In the genomic region with DNA sequence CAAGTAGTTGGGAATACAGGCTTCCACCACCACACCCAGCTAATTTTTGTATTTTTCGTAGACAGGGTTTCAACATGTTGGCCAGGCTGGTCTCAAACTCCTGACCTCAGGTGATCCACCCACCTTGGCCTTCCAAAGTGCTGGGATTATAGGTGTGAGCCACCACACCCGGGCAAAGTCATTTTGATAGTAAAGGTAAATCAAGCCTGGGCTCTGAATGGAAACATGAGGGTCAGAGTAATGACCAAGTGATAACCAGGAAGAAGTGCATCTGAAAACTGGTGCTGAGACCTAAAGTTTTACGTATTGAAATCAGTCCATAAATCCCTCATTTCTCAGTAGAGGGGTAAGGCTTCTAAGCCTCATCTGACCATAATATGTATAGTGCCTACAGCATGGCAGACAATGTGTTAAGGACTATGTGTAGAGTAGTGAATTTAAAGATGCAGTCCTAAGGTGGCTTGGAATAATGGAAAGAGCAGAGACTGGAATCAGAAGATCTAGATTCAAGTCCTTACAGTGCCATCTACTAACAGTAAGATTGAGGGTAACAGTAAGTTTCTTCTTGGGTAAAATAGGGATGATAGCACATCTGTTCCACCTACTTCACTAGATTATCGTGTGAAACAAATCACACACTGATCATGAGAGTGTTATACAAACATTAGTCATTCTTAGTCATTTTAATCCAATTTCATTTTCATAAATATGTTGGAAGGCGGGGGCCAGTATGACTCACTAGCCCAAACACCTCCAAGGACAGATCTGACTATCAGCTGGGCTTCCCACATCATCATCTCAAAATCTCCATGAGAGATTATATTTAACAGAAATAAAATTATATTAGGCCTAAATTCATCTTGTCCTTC, we compare ENCODE assay signal across 8 cellular contexts. TPM values are rescaled to one million over a fixed set of nuclear protein-coding genes. Genes with fewer than 3 reads are reported as not detected.
DNase-seq lines count a peak whose midpoint lies in the region; ATAC-seq, FAIRE-seq and TF ChIP-seq lines count a peak whose summit lies in the region.

No MANE protein-coding gene starts in this region.

- DNase-seq in COLO829 (ENCODE audit: low spot score) = peak; percentile 47
- peak in 1 of 2 donors; percentile 57 for DNase-seq in activated naive CD4-positive, alpha-beta T cell treated with anti-CD3 and anti-CD28 coated beads, Interleukin-2, amount 50 U/mL, for 72 hours (ENCODE audit: low spot score in 2 of 2)
- DNase-seq in stomach = no peak
- no peak for DNase-seq in MV-4-11 (lab: John Stamatoyannopoulos, UW)
- DNase-seq in SIG-M5 treated with dmso at 0.1 percent for 504 hours (lab: John Stamatoyannopoulos, UW; ENCODE audit: unreplicated experiment) = no peak

- H3K4me1 Mint-ChIP-seq in IgD-negative memory B cell = peaks cover 39 to 46% (median 44%) of the 10 kb centered on the region in 3 donors

- H3K9me3 Mint-ChIP-seq in IgD-negative memory B cell = no peaks in the 10 kb centered on the region
- H3K9me3 Mint-ChIP-seq in activated naive CD4-positive, alpha-beta T cell treated with anti-CD3 and anti-CD28 coated beads, Interleukin-2, amount 50 U/mL, for 72 hours = no peaks in the 10 kb centered on the region

- WGBS in stomach, 5 donors = 43 to 48% (median 45%) methylated on average over 5 of the region's 5 CpGs

- H3K27ac Mint-ChIP-seq in IgD-negative memory B cell = peak overlapping the region; percentile 23 to 64 (median 41)
- peak overlapping the region; percentile 90 to 99 for H3K27ac Mint-ChIP-seq in activated naive CD4-positive, alpha-beta T cell treated with anti-CD3 and anti-CD28 coated beads, Interleukin-2, amount 50 U/mL, for 72 hours

- peak overlapping the region in 3 of 5 donors; percentile 17 to 76 (median 72) for H3K27ac ChIP-seq in stomach

- TF ChIP-seq POLR2A in stomach (IDR thresholded peaks at IDR 0.05) = no peak

- peak overlapping the region in 2 of 4 donors; percentile 33 to 84 for H3K4me3 Mint-ChIP-seq in IgD-negative memory B cell

- peaks cover 0 to 3% (median 0%) of the 10 kb centered on the region in 4 donors for H3K36me3 ChIP-seq in stomach

- FAIRE-seq in islet of Langerhans (lab: Jason Lieb, UNC) = peak; percentile 98

- peak; percentile 63 for ATAC-seq in GM21528 (IDR thresholded peaks at IDR 0.05; ENCODE audit: low FRiP score, unreplicated experiment)
- peak; percentile 85 to 89 for ATAC-seq in activated naive CD4-positive, alpha-beta T cell treated with anti-CD3 and anti-CD28 coated beads, Interleukin-2, amount 50 U/mL, for 72 hours

- H3K36me3 Mint-ChIP-seq in IgD-negative memory B cell = peaks cover 7% of the 10 kb centered on the region
- H3K36me3 Mint-ChIP-seq in activated naive CD4-positive, alpha-beta T cell treated with anti-CD3 and anti-CD28 coated beads, Interleukin-2, amount 50 U/mL, for 72 hours = peaks cover 0 to 8% of the 10 kb centered on the region in 2 donors

- intact Hi-C loops in stomach (cut with DNase I; ENCODE audit: low total_unique reads) = no loop called here

- H3K27me3 ChIP-seq in stomach = no peaks in the 10 kb centered on the region

- H3K4me1 ChIP-seq in stomach = peaks cover 7 to 62% (median 33%) of the 10 kb centered on the region in 4 donors

- no peaks in the 10 kb centered on the region for H3K9me3 ChIP-seq in stomach

- H3K4me3 ChIP-seq in stomach = no peak overlapping the region

- no peak for TF ChIP-seq EP300 in stomach (IDR thresholded peaks at IDR 0.05)

- no peaks in the 10 kb centered on the region for H3K27me3 Mint-ChIP-seq in IgD-negative memory B cell

- TF ChIP-seq CTCF in stomach (IDR thresholded peaks at IDR 0.05) = no peak

RNA-seq across cellular contexts. Expression of a gene that starts 11.2 kb away (rescaled TPM):
- polyA plus RNA-seq in IgD-negative memory B cell = 35.4 TPM
- total RNA-seq in activated naive CD4-positive, alpha-beta T cell treated with anti-CD3 and anti-CD28 coated beads, Interleukin-2, amount 50 U/mL, for 72 hours = 10 to 100 TPM; 16.8 to 17.8 TPM
- total RNA-seq in stomach = 100 to 1,000 TPM in 4 of 5 donors, 1 to 10 TPM in 1; 6.4 to 297 (median 179) TPM
- polyA plus RNA-seq in stomach = 10 to 100 TPM; 12.3 to 20.3 (median 12.8) TPM

RNA-seq across cellular contexts. Expression of a gene that starts 38.8 kb away (rescaled TPM):
- polyA plus RNA-seq in IgD-negative memory B cell (4.1 TPM), stomach (1 to 10 TPM; 2.6 to 4.0 (median 3.5) TPM)
- 1 to 10 TPM; 1.3 to 1.6 TPM for total RNA-seq in activated naive CD4-positive, alpha-beta T cell treated with anti-CD3 and anti-CD28 coated beads, Interleukin-2, amount 50 U/mL, for 72 hours
- total RNA-seq in stomach = 10 to 100 TPM in 1 of 5 donors, 1 to 10 TPM in 2, under 1 TPM in 2; 0.58 to 10.1 (median 1.8) TPM
